9 cellular contexts compared by ENCODE assay signal in the genomic region with DNA sequence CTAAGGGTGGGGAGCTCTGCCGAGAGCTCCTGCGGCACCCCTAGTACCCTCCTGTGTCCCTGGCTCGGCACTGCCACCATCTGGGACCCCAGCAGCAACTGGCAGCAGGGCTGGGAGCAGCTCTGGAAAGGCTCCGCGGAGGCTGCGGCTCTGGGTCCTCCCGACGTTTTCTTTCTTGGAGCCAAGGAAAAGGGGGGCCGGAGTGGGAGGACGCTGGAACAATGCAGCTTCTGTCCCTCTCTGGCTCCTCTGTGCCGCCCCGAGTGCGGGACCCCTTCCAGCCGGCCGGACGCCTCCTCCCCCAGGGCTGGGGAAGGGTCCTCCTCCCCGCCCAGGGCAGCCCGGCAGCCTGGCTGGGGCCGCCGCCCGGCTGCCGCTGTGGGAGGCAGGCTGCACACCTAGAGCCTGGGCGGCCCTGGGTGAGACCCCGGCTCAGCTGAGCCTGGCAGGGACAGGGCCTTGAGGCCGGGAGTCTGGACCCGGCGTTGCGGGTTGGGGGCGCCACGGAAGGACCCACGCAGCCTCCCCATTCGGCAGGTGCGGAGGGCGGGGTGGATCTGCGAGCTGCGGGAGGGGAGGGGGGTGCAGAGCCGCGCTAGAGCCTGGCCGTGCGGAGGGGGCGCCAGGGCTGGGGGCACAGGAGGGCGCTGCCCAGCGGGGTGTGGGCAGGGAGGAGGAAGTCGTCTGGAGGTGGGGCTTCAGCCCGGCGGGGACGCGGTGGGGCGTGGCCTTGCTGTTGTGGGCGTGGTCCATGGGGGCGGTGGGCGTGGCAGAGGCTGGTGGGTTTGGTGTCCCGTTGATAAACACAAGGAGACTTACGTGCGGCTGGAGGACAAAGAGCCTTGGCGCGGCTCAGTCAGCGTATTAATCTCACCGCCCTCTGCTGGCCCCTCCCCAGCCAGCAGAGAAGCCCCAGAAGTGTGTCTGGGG. TPM values are rescaled to one million over a fixed set of nuclear protein-coding genes. Genes with fewer than 3 reads are reported as not detected.
DNase-seq lines count a peak whose midpoint lies in the region; ATAC-seq and TF ChIP-seq lines count a peak whose summit lies in the region.
"Had no signal": no experiment of that assay in that cellular context is flagged by ENCODE, and none has a peak within 500 bp of the region (broad histone marks: within the 10 kb centered on the region; RNA-seq: fewer than 3 reads in every experiment).

No MANE protein-coding gene starts in this region.

- POLR2A ChIA-PET in CD8-positive, alpha-beta T cell (lab: Charles Lee): no interaction called here
- POLR2A ChIA-PET in naive thymus-derived CD4-positive, alpha-beta T cell (lab: Charles Lee): no interaction called here

- no peak overlapping the region for H3K27ac Mint-ChIP-seq in CD8-positive, alpha-beta T cell
- H3K27ac Mint-ChIP-seq in naive thymus-derived CD4-positive, alpha-beta T cell: no peak overlapping the region
- H3K27ac Mint-ChIP-seq: stimulated activated naive CD8-positive, alpha-beta T cell treated with anti-CD3 and anti-CD28 coated beads, Interleukin-15, Interleukin-2, amounts not matched to agents 100 ng/mL and 50 ng/mL, for 24 hours had no signal

- no peak for TF ChIP-seq CTCF in CD8-positive, alpha-beta T cell (IDR thresholded peaks at IDR 0.05)
- TF ChIP-seq CTCF in NB4 (IDR thresholded peaks at IDR 0.05; ENCODE audit: low read depth, low read length): no peak
- no peak for TF ChIP-seq CTCF in esophagus squamous epithelium (IDR thresholded peaks at IDR 0.05)

- intact Hi-C loops in CD8-positive, alpha-beta T cell (cut with DNase I, micrococcal nuclease): loop anchor here in 1 of 2 experiments (1.0 kb wide), 1 partner anchor 21 kb away; a partner anchor contains a TSS
- intact Hi-C loops in esophagus squamous epithelium (cut with DNase I): no loop called here
- intact Hi-C loops in naive thymus-derived CD4-positive, alpha-beta T cell (cut with micrococcal nuclease): loop anchor here in 1 of 2 donors (1.0 kb wide), 1 partner anchor 21 kb away; a partner anchor contains a TSS

- H3K4me1 Mint-ChIP-seq in CD8-positive, alpha-beta T cell (ENCODE audit: low read depth): no peaks in the 10 kb centered on the region
- H3K4me1 Mint-ChIP-seq in naive thymus-derived CD4-positive, alpha-beta T cell: peaks cover 0 to 2% (median 0%) of the 10 kb centered on the region in 7 donors

- no peaks in the 10 kb centered on the region for H3K9me3 Mint-ChIP-seq in CD8-positive, alpha-beta T cell
- no peaks in the 10 kb centered on the region for H3K9me3 Mint-ChIP-seq in naive thymus-derived CD4-positive, alpha-beta T cell
- H3K9me3 Mint-ChIP-seq: stimulated activated naive CD8-positive, alpha-beta T cell treated with anti-CD3 and anti-CD28 coated beads, Interleukin-15, Interleukin-2, amounts not matched to agents 100 ng/mL and 50 ng/mL, for 24 hours had no signal

- H3K27ac ChIP-seq in CD8-positive, alpha-beta T cell (ENCODE audit: low read depth, low read length): no peak overlapping the region
- peak overlapping the region; percentile 34 to 63 (median 44) for H3K27ac ChIP-seq in esophagus squamous epithelium
- no peak overlapping the region for H3K27ac ChIP-seq in naive thymus-derived CD4-positive, alpha-beta T cell (ENCODE audit: low read depth, low read length)

- CTCF ChIA-PET in CD8-positive, alpha-beta T cell (lab: Charles Lee): interaction anchor here (0.8 kb wide), 1 partner anchor 58 kb away, joined by 3 read pairs; no protein-coding TSS in a partner anchor
- CTCF ChIA-PET in naive thymus-derived CD4-positive, alpha-beta T cell (lab: Charles Lee): no interaction called here

- no peaks in the 10 kb centered on the region for H3K36me3 ChIP-seq in CD8-positive, alpha-beta T cell (ENCODE audit: insufficient read depth, low read length)
- H3K36me3 ChIP-seq in esophagus squamous epithelium: peaks cover 0 to 16% (median 0%) of the 10 kb centered on the region in 3 donors
- no peaks in the 10 kb centered on the region for H3K36me3 ChIP-seq in naive thymus-derived CD4-positive, alpha-beta T cell (ENCODE audit: control insufficient read depth in 2 of 3, insufficient read depth in 3 of 3, low read length in 3 of 3)

- no peaks in the 10 kb centered on the region for H3K27me3 ChIP-seq in CD8-positive, alpha-beta T cell (ENCODE audit: insufficient read depth, low read length)
- H3K27me3 ChIP-seq in esophagus squamous epithelium: peaks cover 0 to 27% (median 0%) of the 10 kb centered on the region in 4 donors
- H3K27me3 ChIP-seq in naive thymus-derived CD4-positive, alpha-beta T cell (ENCODE audit: control insufficient read depth in 2 of 2, insufficient read depth in 2 of 2, low read length in 2 of 2): no peaks in the 10 kb centered on the region

- TF ChIP-seq POLR2A in NB4 (IDR thresholded peaks at IDR 0.05; ENCODE audit: extremely low read depth, insufficient read length) (peak; percentile 31), esophagus squamous epithelium (IDR thresholded peaks at IDR 0.05) (no peak)

- H3K4me1 ChIP-seq in CD8-positive, alpha-beta T cell (ENCODE audit: insufficient read depth, low read length): no peaks in the 10 kb centered on the region
- H3K4me1 ChIP-seq in esophagus squamous epithelium: peaks cover 25 to 46% (median 28%) of the 10 kb centered on the region in 3 donors
- H3K4me1 ChIP-seq in naive thymus-derived CD4-positive, alpha-beta T cell (ENCODE audit: control insufficient read depth in 2 of 2, insufficient read depth in 2 of 2, low read length in 2 of 2): no peaks in the 10 kb centered on the region

- peak; percentile 21 to 66 (median 56) for DNase-seq in CD8-positive, alpha-beta T cell
- DNase-seq in NB4 (ENCODE audit: low read depth) (peak; percentile 88), activated T-cell treated with anti-CD3 and anti-CD28 coated beads for 4 hours (peak; percentile 53), esophagus squamous epithelium (lab: John Stamatoyannopoulos, UW) (no peak)
- DNase-seq in naive thymus-derived CD4-positive, alpha-beta T cell: peak in 8 of 9 donors; percentile 18 to 82 (median 49)
- peak; percentile 38 to 39 for DNase-seq in stimulated activated CD8-positive, alpha-beta memory T cell treated with anti-CD3 and anti-CD28 coated beads, Interleukin-7, amount 100 ng/mL, for 4 hours (ENCODE audit: low read depth in 2 of 2)

- H3K4me3 Mint-ChIP-seq in CD8-positive, alpha-beta T cell: peak overlapping the region; percentile 18
- H3K4me3 Mint-ChIP-seq in naive thymus-derived CD4-positive, alpha-beta T cell: peak overlapping the region in 3 of 10 donors; percentile 19 to 44 (median 33)
- H3K4me3 Mint-ChIP-seq: stimulated activated naive CD8-positive, alpha-beta T cell treated with anti-CD3 and anti-CD28 coated beads, Interleukin-15, Interleukin-2, amounts not matched to agents 100 ng/mL and 50 ng/mL, for 24 hours had no signal

- peak; percentile 84 for ATAC-seq in CD8-positive, alpha-beta T cell
- ATAC-seq in naive thymus-derived CD4-positive, alpha-beta T cell: peak; percentile 86
- no peak for ATAC-seq in GM18520 (IDR thresholded peaks at IDR 0.05; ENCODE audit: unreplicated experiment)
- ATAC-seq in GM19351 (IDR thresholded peaks at IDR 0.05; ENCODE audit: unreplicated experiment): no peak

- 0 to 9% methylated on average over 6 to 15 of the region's 59 CpGs for WGBS in esophagus squamous epithelium, 2 donors

- H3K27me3 Mint-ChIP-seq in CD8-positive, alpha-beta T cell (ENCODE audit: low read depth): no peaks in the 10 kb centered on the region
- no peaks in the 10 kb centered on the region for H3K27me3 Mint-ChIP-seq in naive thymus-derived CD4-positive, alpha-beta T cell
- H3K27me3 Mint-ChIP-seq: stimulated activated naive CD8-positive, alpha-beta T cell treated with anti-CD3 and anti-CD28 coated beads, Interleukin-15, Interleukin-2, amounts not matched to agents 100 ng/mL and 50 ng/mL, for 24 hours had no signal

- no peaks in the 10 kb centered on the region for H3K9me3 ChIP-seq in CD8-positive, alpha-beta T cell (ENCODE audit: low read length)
- no peaks in the 10 kb centered on the region for H3K9me3 ChIP-seq in esophagus squamous epithelium
- H3K9me3 ChIP-seq in naive thymus-derived CD4-positive, alpha-beta T cell (ENCODE audit: control insufficient read depth in 2 of 3, low read length in 3 of 3): no peaks in the 10 kb centered on the region

- no peak overlapping the region for H3K4me3 ChIP-seq in CD8-positive, alpha-beta T cell (ENCODE audit: low read depth, low read length)
- H3K4me3 ChIP-seq in NB4 (ENCODE audit: low read depth, low read length): no peak overlapping the region
- peak overlapping the region; percentile 29 to 62 (median 44) for H3K4me3 ChIP-seq in esophagus squamous epithelium
- no peak overlapping the region for H3K4me3 ChIP-seq in naive thymus-derived CD4-positive, alpha-beta T cell (ENCODE audit: low read length)

- no peaks in the 10 kb centered on the region for H3K36me3 Mint-ChIP-seq in CD8-positive, alpha-beta T cell
- no peaks in the 10 kb centered on the region for H3K36me3 Mint-ChIP-seq in naive thymus-derived CD4-positive, alpha-beta T cell

RNA-seq across cellular contexts. Expression of a gene that starts 15.1 kb away (rescaled TPM):
- total RNA-seq in CD8-positive, alpha-beta T cell: 1 to 10 TPM; 5.4 to 6.6 TPM
- total RNA-seq in esophagus squamous epithelium: 1 to 10 TPM in 3 of 4 donors, under 1 TPM in 1; 0.72 to 8.2 (median 1.9) TPM
- 10 to 100 TPM in 1 of 5 experiments, 1 to 10 TPM in 4; 6.1 to 11.5 (median 8.6) TPM for total RNA-seq in naive thymus-derived CD4-positive, alpha-beta T cell
- 1 to 10 TPM in 1 of 2 donors, under 1 TPM in 1; 0.87 to 1.4 TPM for polyA plus RNA-seq in naive thymus-derived CD4-positive, alpha-beta T cell

RNA-seq across cellular contexts. Expression of a gene that starts 21.1 kb away (rescaled TPM):
- 10 to 100 TPM; 21.0 to 22.1 TPM for total RNA-seq in CD8-positive, alpha-beta T cell
- 10 to 100 TPM in 3 of 4 donors, 1 to 10 TPM in 1; 1.8 to 31.1 (median 19.7) TPM for total RNA-seq in esophagus squamous epithelium
- total RNA-seq in naive thymus-derived CD4-positive, alpha-beta T cell: 10 to 100 TPM; 17.2 to 27.5 (median 24.8) TPM
- 10 to 100 TPM; 46.6 to 51.3 TPM for polyA plus RNA-seq in naive thymus-derived CD4-positive, alpha-beta T cell

RNA-seq across cellular contexts. Expression of a gene that starts 31.0 kb away (rescaled TPM):
- under 1 TPM; 0.14 to 0.31 TPM for total RNA-seq in CD8-positive, alpha-beta T cell
- total RNA-seq in esophagus squamous epithelium: 1 to 10 TPM in 2 of 4 donors, under 1 TPM in 2; 0.57 to 1.1 (median 1.0) TPM
- total RNA-seq in naive thymus-derived CD4-positive, alpha-beta T cell: 10 to 100 TPM in 1 of 5 experiments, 1 to 10 TPM in 4; 1.1 to 19.9 (median 1.4) TPM
- polyA plus RNA-seq in naive thymus-derived CD4-positive, alpha-beta T cell: under 1 TPM; 0.10 to 0.18 TPM

RNA-seq across cellular contexts. Expression of a gene that starts 38.6 kb away (rescaled TPM):
- total RNA-seq in CD8-positive, alpha-beta T cell: under 1 TPM; 0.03 to 0.11 TPM
- not detected for total RNA-seq in esophagus squamous epithelium
- total RNA-seq in naive thymus-derived CD4-positive, alpha-beta T cell: under 1 TPM in 1 of 5 experiments, not detected in 4; 0.10 TPM
- polyA plus RNA-seq in naive thymus-derived CD4-positive, alpha-beta T cell: not detected

RNA-seq across cellular contexts. Expression of a gene that starts 57.5 kb away (rescaled TPM):
- total RNA-seq in CD8-positive, alpha-beta T cell: 1 to 10 TPM; 6.7 TPM
- total RNA-seq in esophagus squamous epithelium: 1 to 10 TPM; 2.6 to 5.1 (median 4.5) TPM
- total RNA-seq in naive thymus-derived CD4-positive, alpha-beta T cell: 10 to 100 TPM; 10.0 to 16.3 (median 12.8) TPM
- polyA plus RNA-seq in naive thymus-derived CD4-positive, alpha-beta T cell: 1 to 10 TPM; 1.2 to 2.7 TPM

Comparison
In these comparisons a context has a peak if more than half of its experiments do, and no peak if none do; other contexts are left out.
1. ATAC-seq: peak in CD8-positive, alpha-beta T cell (single experiment) and naive thymus-derived CD4-positive, alpha-beta T cell (single experiment); none in GM18520 (single experiment) and GM19351 (single experiment).
2. H3K27ac ChIP-seq: peak in esophagus squamous epithelium (4 of 4); none in CD8-positive, alpha-beta T cell (single experiment) and naive thymus-derived CD4-positive, alpha-beta T cell (single experiment).
3. H3K4me3 ChIP-seq: peak in esophagus squamous epithelium (4 of 4); none in CD8-positive, alpha-beta T cell (single experiment), NB4 (single experiment) and naive thymus-derived CD4-positive, alpha-beta T cell (single experiment).